In genomic region chr7:99525713-99526440, GRCh38 we compare ENCODE assay signal across 12 cellular contexts. TPM values are rescaled to one million over a fixed set of nuclear protein-coding genes. Genes with fewer than 3 reads are reported as not detected.
DNase-seq lines count a peak whose midpoint lies in the region; ATAC-seq and TF ChIP-seq lines count a peak whose summit lies in the region.
"Had no signal": no experiment of that assay in that cellular context is flagged by ENCODE, and none has a peak within 500 bp of the region (broad histone marks: within the 10 kb centered on the region; RNA-seq: fewer than 3 reads in every experiment).

No MANE protein-coding gene starts in this region.

- in situ Hi-C loops in gastrocnemius medialis (cut with MboI; ENCODE audit: low sequenced_read_pairs in 4 of 4) = no loop called here

- H3K4me2 ChIP-seq in SU-DHL-6 (ENCODE audit: low read depth, low read length, poor library complexity, severe bottlenecking) = no peak overlapping the region

- H3K4me3 ChIP-seq in SU-DHL-6 (ENCODE audit: insufficient read depth, low read length, poor library complexity, severe bottlenecking) = no peak overlapping the region
- H3K4me3 ChIP-seq in gastrocnemius medialis = no peak overlapping the region
- H3K4me3 ChIP-seq: SJSA1 had no signal

- TF ChIP-seq CTCF in 22Rv1 (IDR thresholded peaks at IDR 0.05) = peak; percentile 45
- peak; percentile 18 for TF ChIP-seq CTCF in SU-DHL-6 (IDR thresholded peaks at IDR 0.05; ENCODE audit: insufficient read depth, low read length, poor library complexity, severe bottlenecking)
- TF ChIP-seq CTCF in foreskin keratinocyte (conservative IDR thresholded peaks at IDR 0.05) = peak; percentile 62
- TF ChIP-seq CTCF in gastrocnemius medialis (IDR thresholded peaks at IDR 0.05 in 4 of 5, conservative IDR thresholded peaks at IDR 0.05 in 1 of 5) = no peak

- peaks cover 7% of the 10 kb centered on the region; the same call in 1 of the 2 replicates for H3K9me3 ChIP-seq in SU-DHL-6 (ENCODE audit: insufficient read depth, low read length)
- H3K9me3 ChIP-seq in gastrocnemius medialis = peaks cover 0 to 17% (median 0%) of the 10 kb centered on the region in 3 donors

- H3K27me3 ChIP-seq in SU-DHL-6 (ENCODE audit: low read length) (no peaks in the 10 kb centered on the region), foreskin keratinocyte (no peaks in the 10 kb centered on the region), gastrocnemius medialis (no peaks in the 10 kb centered on the region)
- H3K27me3 ChIP-seq: SJSA1 had no signal

- no peak overlapping the region for H2AFZ ChIP-seq in SU-DHL-6 (ENCODE audit: low read depth, low read length, severe bottlenecking)

- DNase-seq in EH (ENCODE audit: low read depth) = peak; percentile 19
- no peak for DNase-seq in foreskin keratinocyte
- DNase-seq in germinal center (ENCODE audit: low spot score) = no peak
- no peak for DNase-seq in gastrocnemius medialis
- DNase-seq: GF-D8, substantia nigra had no signal

- ATAC-seq in foreskin keratinocyte (no peak), HG02884 (IDR thresholded peaks at IDR 0.05; ENCODE audit: unreplicated experiment) (no peak), GM18505 (IDR thresholded peaks at IDR 0.05; ENCODE audit: unreplicated experiment) (no peak), gastrocnemius medialis (no peak)
- ATAC-seq: sciatic nerve had no signal

- H3F3A ChIP-seq in SU-DHL-6 (ENCODE audit: insufficient read depth) = no peaks in the 10 kb centered on the region

- H3K4me1 ChIP-seq in foreskin keratinocyte (no peaks in the 10 kb centered on the region), gastrocnemius medialis (no peaks in the 10 kb centered on the region)
- H3K4me1 ChIP-seq: SJSA1 had no signal

- H3K36me3 ChIP-seq in SU-DHL-6 (ENCODE audit: low read length) (peaks cover 31% of the 10 kb centered on the region), gastrocnemius medialis (peaks cover 3 to 64% of the 10 kb centered on the region in 2 donors)

- intact Hi-C loops in gastrocnemius medialis (cut with DNase I; ENCODE audit: low total_unique reads) = no loop called here

- H3K27ac ChIP-seq in 22Rv1 (no peak overlapping the region), SU-DHL-6 (ENCODE audit: low read depth, low read length) (no peak overlapping the region), foreskin keratinocyte (no peak overlapping the region), gastrocnemius medialis (no peak overlapping the region)
- H3K27ac ChIP-seq: SJSA1 had no signal

- no peak for TF ChIP-seq POLR2A in GM18505 (IDR thresholded peaks at IDR 0.05; ENCODE audit: borderline replicate concordance, extremely low read depth, insufficient read depth, insufficient read length)
- no peak for TF ChIP-seq POLR2A in gastrocnemius medialis (IDR thresholded peaks at IDR 0.05)

- no peak overlapping the region for H3K9ac ChIP-seq in SU-DHL-6 (ENCODE audit: low read length)

- no peaks in the 10 kb centered on the region for H3K79me2 ChIP-seq in SU-DHL-6 (ENCODE audit: insufficient read depth, low read length)

- no peaks in the 10 kb centered on the region for H4K20me1 ChIP-seq in SU-DHL-6 (ENCODE audit: low read depth, low read length)

- H3K9me2 ChIP-seq in SU-DHL-6 (replicated peaks; ENCODE audit: insufficient read depth, low read length) = no peaks in the 10 kb centered on the region

RNA-seq across cellular contexts. Expression of gene ZKSCAN5, which starts 21.4 kb away (rescaled TPM):
- total RNA-seq in foreskin keratinocyte (10.7 and 11.1 TPM in 2 replicates), gastrocnemius medialis (10 to 100 TPM in 3 of 4 donors, 1 to 10 TPM in 1; 7.3 to 12.3 (median 10.5) TPM)
- polyA plus RNA-seq in foreskin keratinocyte = 4.3 and 4.4 TPM in 2 replicates

RNA-seq across cellular contexts. Expression of gene ZNF394, which starts 25.8 kb away (rescaled TPM):
- total RNA-seq in foreskin keratinocyte (14.7 and 15.4 TPM in 2 replicates), gastrocnemius medialis (10 to 100 TPM; 14.2 to 19.2 (median 15.7) TPM)
- 10.6 and 10.7 TPM in 2 replicates for polyA plus RNA-seq in foreskin keratinocyte

RNA-seq across cellular contexts. Expression of gene FAM200A, which starts 26.0 kb away (rescaled TPM):
- 5.6 and 5.8 TPM in 2 replicates for total RNA-seq in foreskin keratinocyte
- polyA plus RNA-seq in foreskin keratinocyte = 3.2 and 3.6 TPM in 2 replicates
- 1 to 10 TPM; 2.3 to 5.7 (median 3.8) TPM for total RNA-seq in gastrocnemius medialis

RNA-seq across cellular contexts. Expression of gene ZNF655, which starts 32.6 kb away (rescaled TPM):
- total RNA-seq in foreskin keratinocyte (55.1 and 55.8 TPM in 2 replicates), gastrocnemius medialis (10 to 100 TPM; 41.5 to 85.1 (median 56.5) TPM)
- polyA plus RNA-seq in foreskin keratinocyte = 31.5 and 35.0 TPM in 2 replicates

RNA-seq across cellular contexts. Expression of gene ZNF789, which starts 53.2 kb away (rescaled TPM):
- 4.2 and 6.1 TPM in 2 replicates for total RNA-seq in foreskin keratinocyte
- polyA plus RNA-seq in foreskin keratinocyte = 2.4 and 2.8 TPM in 2 replicates
- total RNA-seq in gastrocnemius medialis = 1 to 10 TPM; 1.2 to 2.8 (median 1.4) TPM

Comparison
In these comparisons a context has a peak if more than half of its experiments do, and no peak if none do; other contexts are left out.
1. CTCF ChIP-seq: peak in 22Rv1 (single experiment), SU-DHL-6 (single experiment) and foreskin keratinocyte (single experiment); none in gastrocnemius medialis (0 of 5).